Comparison of ENCODE assay signal across 1 cellular context in genomic region chr7:44093102-44093641, GRCh38.
TF ChIP-seq lines count a peak whose summit lies in the region.

No MANE protein-coding gene starts in this region.

TF ChIP-seq in WTC11, 78 proteins besides CTCF, POLR2A, EP300 and RAD21 (continued from another document):
- TF ChIP-seq, protein P1, sequence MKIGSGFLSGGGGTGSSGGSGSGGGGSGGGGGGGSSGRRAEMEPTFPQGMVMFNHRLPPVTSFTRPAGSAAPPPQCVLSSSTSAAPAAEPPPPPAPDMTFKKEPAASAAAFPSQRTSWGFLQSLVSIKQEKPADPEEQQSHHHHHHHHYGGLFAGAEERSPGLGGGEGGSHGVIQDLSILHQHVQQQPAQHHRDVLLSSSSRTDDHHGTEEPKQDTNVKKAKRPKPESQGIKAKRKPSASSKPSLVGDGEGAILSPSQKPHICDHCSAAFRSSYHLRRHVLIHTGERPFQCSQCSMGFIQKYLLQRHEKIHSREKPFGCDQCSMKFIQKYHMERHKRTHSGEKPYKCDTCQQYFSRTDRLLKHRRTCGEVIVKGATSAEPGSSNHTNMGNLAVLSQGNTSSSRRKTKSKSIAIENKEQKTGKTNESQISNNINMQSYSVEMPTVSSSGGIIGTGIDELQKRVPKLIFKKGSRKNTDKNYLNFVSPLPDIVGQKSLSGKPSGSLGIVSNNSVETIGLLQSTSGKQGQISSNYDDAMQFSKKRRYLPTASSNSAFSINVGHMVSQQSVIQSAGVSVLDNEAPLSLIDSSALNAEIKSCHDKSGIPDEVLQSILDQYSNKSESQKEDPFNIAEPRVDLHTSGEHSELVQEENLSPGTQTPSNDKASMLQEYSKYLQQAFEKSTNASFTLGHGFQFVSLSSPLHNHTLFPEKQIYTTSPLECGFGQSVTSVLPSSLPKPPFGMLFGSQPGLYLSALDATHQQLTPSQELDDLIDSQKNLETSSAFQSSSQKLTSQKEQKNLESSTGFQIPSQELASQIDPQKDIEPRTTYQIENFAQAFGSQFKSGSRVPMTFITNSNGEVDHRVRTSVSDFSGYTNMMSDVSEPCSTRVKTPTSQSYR (CRISPR knock-in tag; IDR thresholded peaks at IDR 0.05), result no peak
- TF ChIP-seq JAZF1 (CRISPR knock-in tag; IDR thresholded peaks at IDR 0.05) (no peak), GRHL2 (CRISPR knock-in tag; IDR thresholded peaks at IDR 0.05; ENCODE audit: insufficient replicate concordance, severe bottlenecking) (no peak), CREM (CRISPR knock-in tag; IDR thresholded peaks at IDR 0.05) (no peak), ZBTB43 (CRISPR knock-in tag; IDR thresholded peaks at IDR 0.05) (no peak), TEAD1 (CRISPR knock-in tag; IDR thresholded peaks at IDR 0.05) (no peak), ATF1 (CRISPR knock-in tag; IDR thresholded peaks at IDR 0.05) (no peak), ZNF219 (CRISPR knock-in tag; IDR thresholded peaks at IDR 0.05; ENCODE audit: borderline replicate concordance) (no peak), USF1 (CRISPR knock-in tag; IDR thresholded peaks at IDR 0.05) (no peak), ZNF138 (CRISPR knock-in tag; conservative IDR thresholded peaks at IDR 0.05) (no peak), NR1H2 (CRISPR knock-in tag; IDR thresholded peaks at IDR 0.05) (no peak), CREB1 (CRISPR knock-in tag; IDR thresholded peaks at IDR 0.05) (no peak), ZNF416 (CRISPR knock-in tag; IDR thresholded peaks at IDR 0.05) (no peak)
- TF ChIP-seq, protein P2, sequence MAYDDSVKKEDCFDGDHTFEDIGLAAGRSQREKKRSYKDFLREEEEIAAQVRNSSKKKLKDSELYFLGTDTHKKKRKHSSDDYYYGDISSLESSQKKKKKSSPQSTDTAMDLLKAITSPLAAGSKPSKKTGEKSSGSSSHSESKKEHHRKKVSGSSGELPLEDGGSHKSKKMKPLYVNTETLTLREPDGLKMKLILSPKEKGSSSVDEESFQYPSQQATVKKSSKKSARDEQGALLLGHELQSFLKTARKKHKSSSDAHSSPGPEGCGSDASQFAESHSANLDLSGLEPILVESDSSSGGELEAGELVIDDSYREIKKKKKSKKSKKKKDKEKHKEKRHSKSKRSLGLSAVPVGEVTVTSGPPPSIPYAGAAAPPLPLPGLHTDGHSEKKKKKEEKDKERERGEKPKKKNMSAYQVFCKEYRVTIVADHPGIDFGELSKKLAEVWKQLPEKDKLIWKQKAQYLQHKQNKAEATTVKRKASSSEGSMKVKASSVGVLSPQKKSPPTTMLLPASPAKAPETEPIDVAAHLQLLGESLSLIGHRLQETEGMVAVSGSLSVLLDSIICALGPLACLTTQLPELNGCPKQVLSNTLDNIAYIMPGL (CRISPR knock-in tag; IDR thresholded peaks at IDR 0.05), result no peak
- TF ChIP-seq, protein P3, sequence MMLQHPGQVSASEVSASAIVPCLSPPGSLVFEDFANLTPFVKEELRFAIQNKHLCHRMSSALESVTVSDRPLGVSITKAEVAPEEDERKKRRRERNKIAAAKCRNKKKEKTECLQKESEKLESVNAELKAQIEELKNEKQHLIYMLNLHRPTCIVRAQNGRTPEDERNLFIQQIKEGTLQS (CRISPR knock-in tag; conservative IDR thresholded peaks at IDR 0.05), result no peak
- TF ChIP-seq, protein P4, sequence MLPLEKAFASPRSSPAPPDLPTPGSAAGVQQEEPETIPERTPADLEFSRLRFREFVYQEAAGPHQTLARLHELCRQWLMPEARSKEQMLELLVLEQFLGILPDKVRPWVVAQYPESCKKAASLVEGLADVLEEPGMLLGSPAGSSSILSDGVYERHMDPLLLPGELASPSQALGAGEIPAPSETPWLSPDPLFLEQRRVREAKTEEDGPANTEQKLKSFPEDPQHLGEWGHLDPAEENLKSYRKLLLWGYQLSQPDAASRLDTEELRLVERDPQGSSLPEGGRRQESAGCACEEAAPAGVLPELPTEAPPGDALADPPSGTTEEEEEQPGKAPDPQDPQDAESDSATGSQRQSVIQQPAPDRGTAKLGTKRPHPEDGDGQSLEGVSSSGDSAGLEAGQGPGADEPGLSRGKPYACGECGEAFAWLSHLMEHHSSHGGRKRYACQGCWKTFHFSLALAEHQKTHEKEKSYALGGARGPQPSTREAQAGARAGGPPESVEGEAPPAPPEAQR (CRISPR knock-in tag; IDR thresholded peaks at IDR 0.05), result no peak
